Comparison of ENCODE assay signal across 1 cellular context in genomic region chr7:27130540-27131389, GRCh38.
TF ChIP-seq lines count a peak whose summit lies in the region.

Gene HOXA4, minus strand, starts transcription at chr7:27130757. Its CDS starts 24 bp downstream, at chr7:27130733.

TF ChIP-seq in HEK293, 187 proteins besides CTCF, POLR2A, EP300 and RAD21 (continued from another document and continues in another):
- TF ChIP-seq EGR2 (tag by site-specific recombination; IDR thresholded peaks at IDR 0.05; ENCODE audit: low read depth) (no peak; the same call in 1 of the 2 replicates), ZNF202 (tag by site-specific recombination; IDR thresholded peaks at IDR 0.05; ENCODE audit: borderline replicate concordance) (no peak), SP2 (tag by site-specific recombination; IDR thresholded peaks at IDR 0.05) (peak; percentile 85), ZNF133 (tag by site-specific recombination; IDR thresholded peaks at IDR 0.05) (no peak), ZNF274 (IDR thresholded peaks at IDR 0.05; ENCODE audit: low read length) (no peak), ZNF274 (tag by site-specific recombination; IDR thresholded peaks at IDR 0.05; ENCODE audit: borderline replicate concordance) (no peak), ZNF112 (tag by site-specific recombination; IDR thresholded peaks at IDR 0.05) (no peak), ZNF175 (tag by site-specific recombination; IDR thresholded peaks at IDR 0.05) (no peak), ZNF629 (tag by site-specific recombination; IDR thresholded peaks at IDR 0.05) (peak; percentile 63), ZNF449 (tag by site-specific recombination; IDR thresholded peaks at IDR 0.05) (no peak), ZNF416 (tag by site-specific recombination; IDR thresholded peaks at IDR 0.05) (no peak), ZNF777 (tag by site-specific recombination; IDR thresholded peaks at IDR 0.05; ENCODE audit: borderline replicate concordance) (no peak), ZFP69B (tag by site-specific recombination; IDR thresholded peaks at IDR 0.05) (no peak), ZNF394 (tag by site-specific recombination; IDR thresholded peaks at IDR 0.05; ENCODE audit: borderline replicate concordance) (no peak), ZFP3 (tag by site-specific recombination; IDR thresholded peaks at IDR 0.05; ENCODE audit: low read depth) (no peak), ZNF239 (tag by site-specific recombination; IDR thresholded peaks at IDR 0.05) (no peak), ZSCAN16 (tag by site-specific recombination; IDR thresholded peaks at IDR 0.05) (no peak), ZNF530 (tag by site-specific recombination; IDR thresholded peaks at IDR 0.05; ENCODE audit: low read depth) (no peak), ZBTB7A (tag by site-specific recombination; IDR thresholded peaks at IDR 0.05; ENCODE audit: low read depth) (no peak), PRDM10 (tag by site-specific recombination; IDR thresholded peaks at IDR 0.05) (peak; percentile 43), SP3 (tag by site-specific recombination; IDR thresholded peaks at IDR 0.05) (peak; percentile 72), ZNF544 (tag by site-specific recombination; IDR thresholded peaks at IDR 0.05) (no peak), ZSCAN5A (tag by site-specific recombination; IDR thresholded peaks at IDR 0.05) (no peak), ZBTB17 (tag by site-specific recombination; IDR thresholded peaks at IDR 0.05) (peak; percentile 85), ZNF184 (tag by site-specific recombination; IDR thresholded peaks at IDR 0.05) (no peak), ZNF19 (tag by site-specific recombination; IDR thresholded peaks at IDR 0.05; ENCODE audit: low read depth) (no peak), KLF9 (tag by site-specific recombination; IDR thresholded peaks at IDR 0.05; ENCODE audit: low read depth) (peak; percentile 68), ZNF362 (tag by site-specific recombination; IDR thresholded peaks at IDR 0.05) (no peak), FEZF1 (tag by site-specific recombination; IDR thresholded peaks at IDR 0.05) (0 out of 2 replicates have a peak, but pooled peaks have one; percentile 26), KLF10 (tag by site-specific recombination; IDR thresholded peaks at IDR 0.05) (peak; percentile 56; the same call in 1 of the 2 replicates), ZNF366 (tag by site-specific recombination; conservative IDR thresholded peaks at IDR 0.05) (no peak), ZNF280C (tag by site-specific recombination; IDR thresholded peaks at IDR 0.05) (no peak), ZNF768 (tag by site-specific recombination; IDR thresholded peaks at IDR 0.05) (no peak), ZNF558 (tag by site-specific recombination; IDR thresholded peaks at IDR 0.05) (no peak), ZNF785 (tag by site-specific recombination; IDR thresholded peaks at IDR 0.05) (no peak), HOXA7 (CRISPR knock-in tag; IDR thresholded peaks at IDR 0.05; ENCODE audit: borderline replicate concordance) (no peak), BCL11A (tag by site-specific recombination; IDR thresholded peaks at IDR 0.05; ENCODE audit: low read depth) (peak; percentile 73), ZNF555 (tag by site-specific recombination; conservative IDR thresholded peaks at IDR 0.05) (no peak), ZNF580 (tag by site-specific recombination; IDR thresholded peaks at IDR 0.05) (no peak), ZNF140 (tag by site-specific recombination; IDR thresholded peaks at IDR 0.05) (no peak), AEBP2 (tag by site-specific recombination; IDR thresholded peaks at IDR 0.05; ENCODE audit: borderline replicate concordance) (no peak), ZNF146 (tag by site-specific recombination; IDR thresholded peaks at IDR 0.05) (no peak), ZNF76 (tag by site-specific recombination; IDR thresholded peaks at IDR 0.05; ENCODE audit: borderline replicate concordance, low read depth) (no peak), ZNF324 (tag by site-specific recombination; IDR thresholded peaks at IDR 0.05) (0 out of 2 replicates have a peak, but pooled peaks have one; percentile 13), ZNF341 (tag by site-specific recombination; IDR thresholded peaks at IDR 0.05; ENCODE audit: low read depth) (no peak; the same call in none of the 2 replicates), PBX3 (CRISPR knock-in tag; IDR thresholded peaks at IDR 0.05) (0 out of 2 replicates have a peak, but pooled peaks have one; percentile 40), ZNF121 (tag by site-specific recombination; IDR thresholded peaks at IDR 0.05) (no peak), ZNF433 (tag by site-specific recombination; IDR thresholded peaks at IDR 0.05; ENCODE audit: low read depth) (no peak), ZNF521 (tag by site-specific recombination; IDR thresholded peaks at IDR 0.05) (no peak), ZNF677 (tag by site-specific recombination; IDR thresholded peaks at IDR 0.05) (no peak), ZNF610 (tag by site-specific recombination; IDR thresholded peaks at IDR 0.05; ENCODE audit: borderline replicate concordance) (0 out of 2 replicates have a peak, but pooled peaks have one; percentile 68), ZNF211 (tag by site-specific recombination; IDR thresholded peaks at IDR 0.05; ENCODE audit: low read depth) (no peak), ZNF600 (tag by site-specific recombination; IDR thresholded peaks at IDR 0.05) (peak; percentile 87), OSR2 (tag by site-specific recombination; IDR thresholded peaks at IDR 0.05) (peak; percentile 70), ZNF292 (tag by site-specific recombination; IDR thresholded peaks at IDR 0.05; ENCODE audit: borderline replicate concordance, low read depth) (no peak), INSM2 (tag by site-specific recombination; IDR thresholded peaks at IDR 0.05) (no peak; the same call in 1 of the 2 replicates), ZNF488 (tag by site-specific recombination; IDR thresholded peaks at IDR 0.05) (no peak)
